In genomic region chr12:124002654-124003053, GRCh38 we compare ENCODE assay signal across 18 cellular contexts. TPM values are rescaled to one million over a fixed set of nuclear protein-coding genes. Genes with fewer than 3 reads are reported as not detected.
DNase-seq lines count a peak whose midpoint lies in the region; ATAC-seq and TF ChIP-seq lines count a peak whose summit lies in the region.
"Had no signal": no experiment of that assay in that cellular context is flagged by ENCODE, and none has a peak within 500 bp of the region (broad histone marks: within the 10 kb centered on the region; RNA-seq: fewer than 3 reads in every experiment).

No MANE protein-coding gene starts in this region.

- H2AFZ ChIP-seq in parathyroid adenoma: no peak overlapping the region
- H2AFZ ChIP-seq: GM23338 had no signal

- TF ChIP-seq POLR2A in heart left ventricle (IDR thresholded peaks at IDR 0.05) (no peak), suprapubic skin (IDR thresholded peaks at IDR 0.05) (no peak)

- peaks cover 17% of the 10 kb centered on the region for H3K4me1 Mint-ChIP-seq in activated CD8-positive, alpha-beta memory T cell treated with anti-CD3 and anti-CD28 coated beads, Interleukin-2, amount 10 ng/mL, durations not matched to agents 7 days and 5 days

- no peak overlapping the region for H3K9ac ChIP-seq in parathyroid adenoma
- H3K9ac ChIP-seq: BLaER1 treated with 17β-estradiol and CSF1 and Interleukin-3, amounts not matched to agents 10 nM and 100 nM had no signal

- H3K4me3 Mint-ChIP-seq in activated CD8-positive, alpha-beta memory T cell treated with anti-CD3 and anti-CD28 coated beads, Interleukin-2, amount 10 ng/mL, durations not matched to agents 7 days and 5 days: no peak overlapping the region
- H3K4me3 Mint-ChIP-seq: B cell; CD8-positive, alpha-beta T cell; GM23338; IgD-negative memory B cell had no signal

- no peaks in the 10 kb centered on the region for H3K9me3 Mint-ChIP-seq in activated CD8-positive, alpha-beta memory T cell treated with anti-CD3 and anti-CD28 coated beads, Interleukin-2, amount 10 ng/mL, durations not matched to agents 7 days and 5 days (ENCODE audit: low read depth)
- H3K9me3 Mint-ChIP-seq: CD8-positive, alpha-beta T cell; GM23338; IgD-negative memory B cell had no signal

- H3K4me3 ChIP-seq in cardiac muscle cell: no peak overlapping the region
- no peak overlapping the region for H3K4me3 ChIP-seq in heart left ventricle
- H3K4me3 ChIP-seq in parathyroid adenoma (ENCODE audit: low read depth, low read length): no peak overlapping the region
- H3K4me3 ChIP-seq in suprapubic skin: no peak overlapping the region
- H3K4me3 ChIP-seq: BLaER1 treated with 17β-estradiol and CSF1 and Interleukin-3, amounts not matched to agents 10 nM and 100 nM; GM12878; GM23338 had no signal

- peaks cover 6% of the 10 kb centered on the region for H3K36me3 Mint-ChIP-seq in activated CD8-positive, alpha-beta memory T cell treated with anti-CD3 and anti-CD28 coated beads, Interleukin-2, amount 10 ng/mL, durations not matched to agents 7 days and 5 days
- H3K36me3 Mint-ChIP-seq: IgD-negative memory B cell had no signal

- H3K27ac ChIP-seq in cardiac muscle cell (peak overlapping the region; percentile 52), heart left ventricle (no peak overlapping the region), parathyroid adenoma (peak overlapping the region; percentile 70), suprapubic skin (no peak overlapping the region)
- H3K27ac ChIP-seq: BLaER1 treated with 17β-estradiol and CSF1 and Interleukin-3, amounts not matched to agents 10 nM and 100 nM had no signal

- no peak overlapping the region for H3K27ac Mint-ChIP-seq in activated CD8-positive, alpha-beta memory T cell treated with anti-CD3 and anti-CD28 coated beads, Interleukin-2, amount 10 ng/mL, durations not matched to agents 7 days and 5 days
- H3K27ac Mint-ChIP-seq: B cell; CD8-positive, alpha-beta T cell; GM23338; IgD-negative memory B cell had no signal

- no peak for TF ChIP-seq EP300 in suprapubic skin (IDR thresholded peaks at IDR 0.05)

- no peaks in the 10 kb centered on the region for H3K27me3 Mint-ChIP-seq in activated CD8-positive, alpha-beta memory T cell treated with anti-CD3 and anti-CD28 coated beads, Interleukin-2, amount 10 ng/mL, durations not matched to agents 7 days and 5 days
- H3K27me3 Mint-ChIP-seq: B cell, IgD-negative memory B cell had no signal

- no peaks in the 10 kb centered on the region for H3K9me3 ChIP-seq in cardiac muscle cell (ENCODE audit: low read depth)
- H3K9me3 ChIP-seq in heart left ventricle: no peaks in the 10 kb centered on the region
- H3K9me3 ChIP-seq in parathyroid adenoma (ENCODE audit: control insufficient read depth, low read length): no peaks in the 10 kb centered on the region
- H3K9me3 ChIP-seq in suprapubic skin: no peaks in the 10 kb centered on the region
- H3K9me3 ChIP-seq: BLaER1 treated with 17β-estradiol and CSF1 and Interleukin-3, amounts not matched to agents 10 nM and 100 nM had no signal

- H3K79me2 ChIP-seq in parathyroid adenoma: peaks cover 32% of the 10 kb centered on the region

- 49 to 82% (median 75%) methylated on average over 2 of the region's 2 CpGs for WGBS in heart left ventricle, 4 donors
- 55% methylated on average over 2 of the region's 2 CpGs for WGBS in suprapubic skin

- no peak overlapping the region for H3K4me2 ChIP-seq in parathyroid adenoma (ENCODE audit: low read length)
- H3K4me2 ChIP-seq: BLaER1 treated with 17β-estradiol and CSF1 and Interleukin-3, amounts not matched to agents 10 nM and 100 nM; GM23338 had no signal

- H3K36me3 ChIP-seq in cardiac muscle cell (peaks cover 4% of the 10 kb centered on the region), heart left ventricle (peaks cover 0 to 62% (median 25%) of the 10 kb centered on the region in 9 donors), parathyroid adenoma (ENCODE audit: control insufficient read depth, insufficient read depth, low read length) (no peaks in the 10 kb centered on the region), suprapubic skin (peaks cover 15% of the 10 kb centered on the region)

- H3K27me3 ChIP-seq in cardiac muscle cell (no peaks in the 10 kb centered on the region), heart left ventricle (no peaks in the 10 kb centered on the region), parathyroid adenoma (ENCODE audit: control insufficient read depth, insufficient read depth, low read length) (no peaks in the 10 kb centered on the region), suprapubic skin (no peaks in the 10 kb centered on the region)
- H3K27me3 ChIP-seq: BLaER1 treated with 17β-estradiol and CSF1 and Interleukin-3, amounts not matched to agents 10 nM and 100 nM had no signal

- H3K4me1 ChIP-seq in cardiac muscle cell (ENCODE audit: low read depth) (peaks cover 70% of the 10 kb centered on the region), heart left ventricle (peaks cover 0 to 70% (median 20%) of the 10 kb centered on the region in 12 donors), parathyroid adenoma (peaks cover 60% of the 10 kb centered on the region), suprapubic skin (peaks cover 12% of the 10 kb centered on the region)

- CTCF ChIA-PET in activated CD8-positive, alpha-beta memory T cell treated with anti-CD3 and anti-CD28 coated beads, Interleukin-2, amount 10 ng/mL, durations not matched to agents 7 days and 5 days (lab: Charles Lee): interaction anchor here (1.2 kb wide), 1 partner anchor 23 kb away, joined by 3 read pairs; no protein-coding TSS in a partner anchor

- TF ChIP-seq CTCF in cardiac muscle cell (IDR thresholded peaks at IDR 0.05; ENCODE audit: low read depth, low read length) (no peak), heart left ventricle (IDR thresholded peaks at IDR 0.05) (no peak), parathyroid adenoma (IDR thresholded peaks at IDR 0.05) (no peak), suprapubic skin (IDR thresholded peaks at IDR 0.05) (no peak)

- ATAC-seq in heart left ventricle (no peak), esophagus mucosa (peak; percentile 38)
- ATAC-seq in activated CD8-positive, alpha-beta memory T cell treated with anti-CD3 and anti-CD28 coated beads, Interleukin-2, amount 10 ng/mL, durations not matched to agents 7 days and 5 days: no peak
- ATAC-seq: CD8-positive, alpha-beta T cell; GM12878 had no signal

- DNase-seq in cardiac muscle cell (ENCODE audit: low read depth in 1 of 2, low spot score in 1 of 2): no peak
- no peak for DNase-seq in heart left ventricle
- no peak for DNase-seq in COLO668 (lab: John Stamatoyannopoulos, UW; ENCODE audit: unreplicated experiment)
- no peak for DNase-seq in suprapubic skin (ENCODE audit: low spot score in 2 of 2)
- DNase-seq in activated CD8-positive, alpha-beta memory T cell treated with anti-CD3 and anti-CD28 coated beads, Interleukin-2, amount 10 ng/mL, durations not matched to agents 7 days and 5 days: no peak
- DNase-seq: 8988T; CD8-positive, alpha-beta T cell; COR-L47; DMS 273 treated with DMSO at 0.1 percent for 48 hours; DND-41; EL had no signal

- intact Hi-C loops in heart left ventricle (cut with DNase I): no loop called here

RNA-seq across cellular contexts. Expression of gene ZNF664, which starts 29.6 kb away (rescaled TPM):
- total RNA-seq in cardiac muscle cell (78.9 and 115 TPM in 2 replicates), heart left ventricle (100 to 1,000 TPM in 1 of 9 donors, 10 to 100 TPM in 8; 59.8 to 104 (median 78.0) TPM), esophagus mucosa (38.4 TPM), suprapubic skin (10 to 100 TPM; 29.6 to 39.6 (median 32.8) TPM)
- polyA plus RNA-seq in cardiac muscle cell (40.5 and 43.4 TPM in 2 replicates), heart left ventricle (10 to 100 TPM; 43.1 to 67.4 TPM)
- 10 to 100 TPM; 45.8 to 52.5 TPM for total RNA-seq in activated CD8-positive, alpha-beta memory T cell treated with anti-CD3 and anti-CD28 coated beads, Interleukin-2, amount 10 ng/mL, durations not matched to agents 7 days and 5 days

RNA-seq across cellular contexts. Expression of gene CCDC92, which starts 30.0 kb away (rescaled TPM):
- total RNA-seq in cardiac muscle cell: 39.0 and 49.3 TPM in 2 replicates
- polyA plus RNA-seq in cardiac muscle cell: 67.0 and 88.7 TPM in 2 replicates
- 10 to 100 TPM; 37.8 to 77.6 (median 57.3) TPM for total RNA-seq in heart left ventricle
- polyA plus RNA-seq in heart left ventricle: 10 to 100 TPM; 58.1 to 86.1 TPM
- total RNA-seq in esophagus mucosa: 9.9 TPM
- total RNA-seq in suprapubic skin: 10 to 100 TPM in 2 of 4 donors, 1 to 10 TPM in 2; 6.5 to 17.1 (median 10.6) TPM
- 10 to 100 TPM; 16.4 to 19.8 TPM for total RNA-seq in activated CD8-positive, alpha-beta memory T cell treated with anti-CD3 and anti-CD28 coated beads, Interleukin-2, amount 10 ng/mL, durations not matched to agents 7 days and 5 days

Comparison
In these comparisons a context has a peak if more than half of its experiments do, and no peak if none do; other contexts are left out.
1. H3K27ac ChIP-seq: peak in cardiac muscle cell (single experiment) and parathyroid adenoma (single experiment); none in heart left ventricle (0 of 12) and suprapubic skin (single experiment).